In the genomic region with DNA sequence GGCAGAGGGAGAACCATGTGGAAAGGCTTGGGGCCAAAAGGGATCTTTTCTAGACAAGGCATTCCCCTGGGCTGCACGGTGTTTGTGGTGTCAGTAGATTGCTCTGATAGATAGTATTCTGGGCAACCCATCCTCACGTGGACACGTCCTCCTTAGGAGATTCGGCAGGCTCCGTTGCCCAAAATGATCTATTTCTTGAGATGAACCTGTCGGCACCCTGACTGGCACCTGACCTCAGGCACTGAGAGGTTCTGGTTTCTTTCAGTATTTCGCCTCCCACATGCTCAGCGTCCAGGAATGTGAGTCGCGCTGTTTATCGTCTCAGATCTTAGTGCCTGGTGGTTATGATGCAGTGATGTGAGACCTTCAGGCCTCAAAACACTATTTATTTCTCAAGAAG, we compare ENCODE assay signal across 13 cellular contexts.
A peak's percentile ranks its signal among the peaks of the same experiment; 100 is the strongest.
DNase-seq lines count a peak whose midpoint lies in the region; ATAC-seq and TF ChIP-seq lines count a peak whose summit lies in the region.
"Had no signal": no experiment of that assay in that cellular context is flagged by ENCODE, and none has a peak within 500 bp of the region (broad histone marks: within the 10 kb centered on the region; RNA-seq: fewer than 3 reads in every experiment).

No MANE protein-coding gene starts in this region.

- H4K5ac ChIP-seq in H9 (ENCODE audit: insufficient read length, low read depth, low read length), result no peak overlapping the region

- no peak overlapping the region for H3K4me3 Mint-ChIP-seq in activated CD4-positive, alpha-beta T cell treated with anti-CD3 and anti-CD28 coated beads, Interleukin-2, amount 10 ng/mL, durations not matched to agents 24 days and 14 days
- no peak overlapping the region for H3K4me3 Mint-ChIP-seq in activated CD4-positive, alpha-beta T cell treated with anti-CD3 and anti-CD28 coated beads, Interleukin-2, amount 10 ng/mL, durations not matched to agents 7 days and 5 days
- H3K4me3 Mint-ChIP-seq in H9, result no peak overlapping the region
- H3K4me3 Mint-ChIP-seq in mesothelial cell of epicardium, result no peak overlapping the region

- no peak overlapping the region for H4K8ac ChIP-seq in H9 (replicated peaks; ENCODE audit: insufficient read length, low read depth, low read length)

- DNase-seq in activated CD4-positive, alpha-beta T cell treated with anti-CD3 and anti-CD28 coated beads, Interleukin-2, amount 10 ng/mL, durations not matched to agents 24 days and 14 days, result no peak
- no peak for DNase-seq in activated CD4-positive, alpha-beta T cell treated with anti-CD3 and anti-CD28 coated beads, Interleukin-2, amount 10 ng/mL, durations not matched to agents 7 days and 5 days
- DNase-seq in H9 (peak; percentile 21), astrocyte of the spinal cord (ENCODE audit: low read depth, low spot score) (peak; percentile 56), mesothelial cell of epicardium (ENCODE audit: low spot score in 2 of 2, unreplicated experiment in 2 of 2) (no peak), right cardiac atrium (no peak), COR-L47 (lab: John Stamatoyannopoulos, UW) (no peak)
- DNase-seq: amniotic stem cell; effector CD8-positive, alpha-beta T cell; GDM1; NCI-H345; transverse colon had no signal

- H2BK120ac ChIP-seq in H9 (ENCODE audit: low read depth, low read length, poor library complexity, severe bottlenecking), result no peak overlapping the region

- H2BK15ac ChIP-seq in H9 (ENCODE audit: low read depth, low read length), result no peak overlapping the region

- no peaks in the 10 kb centered on the region for H3K79me1 ChIP-seq in H9 (ENCODE audit: insufficient read depth, low read depth, low read length, poor library complexity, severe bottlenecking)

- CTCF ChIA-PET in activated CD4-positive, alpha-beta T cell treated with anti-CD3 and anti-CD28 coated beads, Interleukin-2, amount 10 ng/mL, durations not matched to agents 7 days and 5 days (lab: Charles Lee), result no interaction called here

- no peak for TF ChIP-seq CTCF in H9 (conservative IDR thresholded peaks at IDR 0.05)
- TF ChIP-seq CTCF in astrocyte of the spinal cord (IDR thresholded peaks at IDR 0.05; ENCODE audit: low read depth, low read length), result no peak
- no peak for TF ChIP-seq CTCF in mesothelial cell of epicardium (IDR thresholded peaks at IDR 0.05; ENCODE audit: unreplicated experiment)

- H4K91ac ChIP-seq in H9 (ENCODE audit: insufficient read length, low read depth, low read length), result no peak overlapping the region

- H3K4me3 ChIP-seq in astrocyte of the spinal cord (ENCODE audit: low read depth, low read length) (no peak overlapping the region), right cardiac atrium (ENCODE audit: low read length) (no peak overlapping the region)
- H3K4me3 ChIP-seq: transverse colon had no signal

- H3K9ac ChIP-seq in H9 (ENCODE audit: extremely low read depth, insufficient read length, low read length), result no peak overlapping the region

- H3K27ac Mint-ChIP-seq in activated CD4-positive, alpha-beta T cell treated with anti-CD3 and anti-CD28 coated beads, Interleukin-2, amount 10 ng/mL, durations not matched to agents 24 days and 14 days, result peak overlapping the region; percentile 12
- H3K27ac Mint-ChIP-seq in activated CD4-positive, alpha-beta T cell treated with anti-CD3 and anti-CD28 coated beads, Interleukin-2, amount 10 ng/mL, durations not matched to agents 7 days and 5 days, result no peak overlapping the region
- no peak overlapping the region for H3K27ac Mint-ChIP-seq in H9
- H3K27ac Mint-ChIP-seq in mesothelial cell of epicardium, result peak overlapping the region; percentile 18

- WGBS in H9 (ENCODE audit: extremely low coverage, insufficient read length, low lambda C conversion rate), result no CpG with 5 or more reads among the region's 11 CpGs
- WGBS in right cardiac atrium, result 56% methylated on average over 11 of the region's 11 CpGs

- H3K27me3 ChIP-seq in H9 (ENCODE audit: insufficient read depth, low read length), result no peaks in the 10 kb centered on the region
- H3K27me3 ChIP-seq in right cardiac atrium (ENCODE audit: control insufficient read depth, insufficient read depth), result no peaks in the 10 kb centered on the region

- H3K4me1 ChIP-seq in H9 (ENCODE audit: insufficient read depth, low read length) (peaks cover 3% of the 10 kb centered on the region; the same call in 1 of the 2 replicates), right cardiac atrium (ENCODE audit: control insufficient read depth, insufficient read depth, low read length) (no peaks in the 10 kb centered on the region)
- H3K4me1 ChIP-seq: transverse colon had no signal

- no peak overlapping the region for H3T11ph ChIP-seq in H9 (ENCODE audit: low read length)

- peaks cover 63% of the 10 kb centered on the region for H3K27me3 Mint-ChIP-seq in activated CD4-positive, alpha-beta T cell treated with anti-CD3 and anti-CD28 coated beads, Interleukin-2, amount 10 ng/mL, durations not matched to agents 24 days and 14 days
- H3K27me3 Mint-ChIP-seq in activated CD4-positive, alpha-beta T cell treated with anti-CD3 and anti-CD28 coated beads, Interleukin-2, amount 10 ng/mL, durations not matched to agents 7 days and 5 days, result peaks cover 46% of the 10 kb centered on the region
- H3K27me3 Mint-ChIP-seq in H9 (ENCODE audit: low read depth) (peaks cover 4% of the 10 kb centered on the region), mesothelial cell of epicardium (ENCODE audit: low read depth) (no peaks in the 10 kb centered on the region)

- H3K14ac ChIP-seq in H9 (ENCODE audit: insufficient read depth, low read length), result no peak overlapping the region

- POLR2A ChIA-PET in activated CD4-positive, alpha-beta T cell treated with anti-CD3 and anti-CD28 coated beads, Interleukin-2, amount 10 ng/mL, durations not matched to agents 7 days and 5 days (lab: Charles Lee), result no interaction called here

- H4K20me1 ChIP-seq in H9 (ENCODE audit: control insufficient read depth, insufficient read depth, insufficient read length), result no peaks in the 10 kb centered on the region

- H2BK12ac ChIP-seq in H9 (ENCODE audit: insufficient read length, low read depth, low read length), result no peak overlapping the region

- H3K23ac ChIP-seq in H9 (ENCODE audit: insufficient read length, low read depth, low read length), result no peak overlapping the region

- no peak for ATAC-seq in GM18870 (IDR thresholded peaks at IDR 0.05; ENCODE audit: unreplicated experiment)
- ATAC-seq in right cardiac atrium, result no peak

- H2BK5ac ChIP-seq in H9 (ENCODE audit: insufficient read length, low read length), result no peak overlapping the region

- H3K9me3 ChIP-seq in H9 (ENCODE audit: control insufficient read depth, low read depth, low read length), result no peaks in the 10 kb centered on the region
- no peaks in the 10 kb centered on the region for H3K9me3 ChIP-seq in right cardiac atrium (ENCODE audit: control insufficient read depth, low read length)
- H3K9me3 ChIP-seq: transverse colon had no signal

- peaks cover 5% of the 10 kb centered on the region for H3K4me1 Mint-ChIP-seq in activated CD4-positive, alpha-beta T cell treated with anti-CD3 and anti-CD28 coated beads, Interleukin-2, amount 10 ng/mL, durations not matched to agents 24 days and 14 days
- H3K4me1 Mint-ChIP-seq in activated CD4-positive, alpha-beta T cell treated with anti-CD3 and anti-CD28 coated beads, Interleukin-2, amount 10 ng/mL, durations not matched to agents 7 days and 5 days, result no peaks in the 10 kb centered on the region
- H3K4me1 Mint-ChIP-seq in H9 (peaks cover 12 to 13% of the 10 kb centered on the region in 2 experiments), mesothelial cell of epicardium (peaks cover 29% of the 10 kb centered on the region)

- H3K9me3 Mint-ChIP-seq in activated CD4-positive, alpha-beta T cell treated with anti-CD3 and anti-CD28 coated beads, Interleukin-2, amount 10 ng/mL, durations not matched to agents 24 days and 14 days, result no peaks in the 10 kb centered on the region
- peaks cover 2% of the 10 kb centered on the region for H3K9me3 Mint-ChIP-seq in activated CD4-positive, alpha-beta T cell treated with anti-CD3 and anti-CD28 coated beads, Interleukin-2, amount 10 ng/mL, durations not matched to agents 7 days and 5 days
- H3K9me3 Mint-ChIP-seq in H9, result no peaks in the 10 kb centered on the region
- H3K9me3 Mint-ChIP-seq in mesothelial cell of epicardium, result peaks cover 11% of the 10 kb centered on the region

- H2BK20ac ChIP-seq in H9 (ENCODE audit: low read depth, low read length, poor library complexity, severe bottlenecking), result no peak overlapping the region

- no peak overlapping the region for H2AK5ac ChIP-seq in H9 (ENCODE audit: insufficient read length, low read length)

- no peak overlapping the region for H3K18ac ChIP-seq in H9 (ENCODE audit: insufficient read length, low read depth, low read length)

- H3K27ac ChIP-seq in H9 (ENCODE audit: insufficient read length, low read depth, low read length) (no peak overlapping the region), right cardiac atrium (ENCODE audit: low read length) (no peak overlapping the region)
- H3K27ac ChIP-seq: transverse colon had no signal

- no peak overlapping the region for H3K56ac ChIP-seq in H9 (ENCODE audit: insufficient read length, low read depth, low read length)

- no peak overlapping the region for H3K4ac ChIP-seq in H9 (ENCODE audit: low read depth, low read length)

- in situ Hi-C loops in astrocyte of the spinal cord (cut with HindIII; ENCODE audit: low sequenced_read_pairs), result no loop called here

- H2AFZ ChIP-seq in H9 (ENCODE audit: low read length), result no peak overlapping the region

- H3K23me2 ChIP-seq in H9 (ENCODE audit: insufficient read length, low read depth, low read length, poor library complexity, severe bottlenecking), result no peaks in the 10 kb centered on the region

- H3K4me2 ChIP-seq in H9 (ENCODE audit: insufficient read depth, insufficient read length, low read length), result no peak overlapping the region

- intact Hi-C loops in activated CD4-positive, alpha-beta T cell treated with anti-CD3 and anti-CD28 coated beads, Interleukin-2, amount 10 ng/mL, durations not matched to agents 24 days and 14 days (cut with micrococcal nuclease), result no loop called here
- intact Hi-C loops in right cardiac atrium (cut with DNase I), result no loop called here

- H3K36me3 Mint-ChIP-seq in activated CD4-positive, alpha-beta T cell treated with anti-CD3 and anti-CD28 coated beads, Interleukin-2, amount 10 ng/mL, durations not matched to agents 24 days and 14 days (ENCODE audit: low read depth), result no peaks in the 10 kb centered on the region
- H3K36me3 Mint-ChIP-seq in activated CD4-positive, alpha-beta T cell treated with anti-CD3 and anti-CD28 coated beads, Interleukin-2, amount 10 ng/mL, durations not matched to agents 7 days and 5 days (ENCODE audit: low read depth), result peaks cover 2% of the 10 kb centered on the region
- no peaks in the 10 kb centered on the region for H3K36me3 Mint-ChIP-seq in H9 (ENCODE audit: insufficient read depth in 1 of 3, low read depth in 3 of 3)
- peaks cover 9% of the 10 kb centered on the region for H3K36me3 Mint-ChIP-seq in mesothelial cell of epicardium

- H3K79me2 ChIP-seq in H9 (ENCODE audit: insufficient read depth, low read length), result no peaks in the 10 kb centered on the region

Comparison
In these comparisons a context has a peak if more than half of its experiments do, and no peak if none do; other contexts are left out.
1. H3K27ac Mint-ChIP-seq: peak in activated CD4-positive, alpha-beta T cell treated with anti-CD3 and anti-CD28 coated beads, Interleukin-2, amount 10 ng/mL, durations not matched to agents 24 days and 14 days (single experiment) and mesothelial cell of epicardium (single experiment); none in activated CD4-positive, alpha-beta T cell treated with anti-CD3 and anti-CD28 coated beads, Interleukin-2, amount 10 ng/mL, durations not matched to agents 7 days and 5 days (single experiment) and H9 (0 of 3).
2. DNase-seq: peak in H9 (single experiment) and astrocyte of the spinal cord (single experiment); none in activated CD4-positive, alpha-beta T cell treated with anti-CD3 and anti-CD28 coated beads, Interleukin-2, amount 10 ng/mL, durations not matched to agents 24 days and 14 days (single experiment), activated CD4-positive, alpha-beta T cell treated with anti-CD3 and anti-CD28 coated beads, Interleukin-2, amount 10 ng/mL, durations not matched to agents 7 days and 5 days (single experiment), mesothelial cell of epicardium (0 of 2), right cardiac atrium (0 of 3) and COR-L47 (single experiment).